Comparison of ENCODE assay signal across 9 cellular contexts in genomic region chr9:127519301-127520166, GRCh38.
DNase-seq lines count a peak whose midpoint lies in the region; ATAC-seq, FAIRE-seq and TF ChIP-seq lines count a peak whose summit lies in the region.
"Had no signal": no experiment of that assay in that cellular context is flagged by ENCODE, and none has a peak within 500 bp of the region (broad histone marks: within the 10 kb centered on the region; RNA-seq: fewer than 3 reads in every experiment).

No MANE protein-coding gene starts in this region.

- H3K4me1 ChIP-seq in PC-9 (replicated peaks; ENCODE audit: insufficient read depth), result peaks cover 54% of the 10 kb centered on the region
- peaks cover 52% of the 10 kb centered on the region for H3K4me1 ChIP-seq in vagina

- peaks cover 46% of the 10 kb centered on the region for H3K36me3 Mint-ChIP-seq in mesothelial cell of epicardium

- H3K9me3 ChIP-seq in PC-9 (ENCODE audit: insufficient read depth, low read depth), result no peaks in the 10 kb centered on the region
- H3K9me3 ChIP-seq in vagina, result no peaks in the 10 kb centered on the region

- peaks cover 23% of the 10 kb centered on the region for H3K4me1 Mint-ChIP-seq in mesothelial cell of epicardium

- POLR2A ChIA-PET in PC-9 (lab: Charles Lee; ENCODE audit: unreplicated experiment), result interaction anchor here (0.5 to 1.0 kb wide), 5 partner anchors 17 to 130 kb away, joined by 3 to 14 read pairs (median 6); no protein-coding TSS in a partner anchor

- no peak for FAIRE-seq in bronchial epithelial cell (lab: Jason Lieb, UNC)

- peak overlapping the region; percentile 85 for H3K27ac Mint-ChIP-seq in mesothelial cell of epicardium

- peak overlapping the region; percentile 69 for H3K4me2 ChIP-seq in PC-9
- H3K4me2 ChIP-seq: KMS-11 had no signal

- no peak overlapping the region for H3K4me3 Mint-ChIP-seq in mesothelial cell of epicardium

- no peak overlapping the region for H2AFZ ChIP-seq in PC-9

- TSS peak; percentile 84 for BruUV-seq in PC-9 (replicated peaks; lab: Mats Ljungman, UMichigan)

- TF ChIP-seq CTCF in PC-9 (conservative IDR thresholded peaks at IDR 0.05) (no peak), bronchial epithelial cell (IDR thresholded peaks at IDR 0.05; ENCODE audit: insufficient read depth, low read length, severe bottlenecking) (no peak), mesothelial cell of epicardium (IDR thresholded peaks at IDR 0.05; ENCODE audit: unreplicated experiment) (no peak), vagina (IDR thresholded peaks at IDR 0.05) (no peak)

- CTCF ChIA-PET in PC-9 (lab: Charles Lee), result interaction anchor here (0.5 to 0.6 kb wide), 3 partner anchors 14 to 69 kb away, joined by 6 to 7 read pairs (median 6); no protein-coding TSS in a partner anchor

- no peaks in the 10 kb centered on the region for H3K27me3 Mint-ChIP-seq in mesothelial cell of epicardium (ENCODE audit: low read depth)

- H3K9me2 ChIP-seq in PC-9 (ENCODE audit: insufficient read depth), result no peaks in the 10 kb centered on the region

- H3K9me3 Mint-ChIP-seq in mesothelial cell of epicardium, result no peaks in the 10 kb centered on the region

- peaks cover 33% of the 10 kb centered on the region for H3K36me3 ChIP-seq in PC-9 (ENCODE audit: low read depth)
- peaks cover 52% of the 10 kb centered on the region for H3K36me3 ChIP-seq in bronchial epithelial cell (ENCODE audit: control insufficient read depth, insufficient read depth, low read length)
- H3K36me3 ChIP-seq in vagina, result peaks cover 6 to 48% of the 10 kb centered on the region in 2 donors

- H3K27ac ChIP-seq in PC-9, result peak overlapping the region; percentile 86
- peak overlapping the region; percentile 78 for H3K27ac ChIP-seq in vagina
- H3K27ac ChIP-seq: KMS-11 had no signal

- peaks cover 29% of the 10 kb centered on the region for H3K79me2 ChIP-seq in PC-9 (ENCODE audit: low read depth)

- ATAC-seq in GM21576 (IDR thresholded peaks at IDR 0.05; ENCODE audit: unreplicated experiment), result no peak
- no peak for ATAC-seq in GM21367 (IDR thresholded peaks at IDR 0.05; ENCODE audit: unreplicated experiment)

- intact Hi-C loops in PC-9 (cut with micrococcal nuclease; ENCODE audit: unreplicated experiment) (loop anchor here (1.0 kb wide), 2 partner anchors 42 to 67 kb away; no protein-coding TSS in a partner anchor), vagina (cut with DNase I) (no loop called here)

- TF ChIP-seq POLR2A in vagina (IDR thresholded peaks at IDR 0.05), result no peak

- H3K27me3 ChIP-seq in PC-9 (ENCODE audit: insufficient read depth, low read depth) (no peaks in the 10 kb centered on the region), bronchial epithelial cell (ENCODE audit: control insufficient read depth, insufficient read depth, low read length) (no peaks in the 10 kb centered on the region), vagina (no peaks in the 10 kb centered on the region)

- H3K4me3 ChIP-seq in PC-9, result no peak overlapping the region
- no peak overlapping the region for H3K4me3 ChIP-seq in bronchial epithelial cell (ENCODE audit: low read depth, low read length)
- H3K4me3 ChIP-seq in vagina, result no peak overlapping the region

- H3F3A ChIP-seq in PC-9 (ENCODE audit: insufficient read depth, low read depth), result peaks cover 71% of the 10 kb centered on the region

- 0 out of 2 replicates have a peak, but pooled peaks cover 4% of the 10 kb centered on the region for H4K20me1 ChIP-seq in PC-9 (ENCODE audit: insufficient read depth)

- peak; percentile 91 for DNase-seq in GM04504 (ENCODE audit: low read depth)
- DNase-seq in PC-9, result peak; percentile 92 to 96
- DNase-seq in bronchial epithelial cell (ENCODE audit: low read depth), result peak; percentile 90
- peak in 1 of 2 experiments; percentile 53 for DNase-seq in mesothelial cell of epicardium (ENCODE audit: low spot score in 2 of 2, unreplicated experiment in 2 of 2)
- DNase-seq in vagina (ENCODE audit: extremely low spot score in 2 of 2), result no peak
- DNase-seq in NCI-H1092 treated with DMSO at 0.1 percent for 48 hours (lab: John Stamatoyannopoulos, UW), result no peak

Comparison
In these comparisons a context has a peak if more than half of its experiments do, and no peak if none do; other contexts are left out.
1. DNase-seq: peak in GM04504 (single experiment), PC-9 (2 of 2) and bronchial epithelial cell (single experiment); none in vagina (0 of 2) and NCI-H1092 treated with DMSO at 0.1 percent for 48 hours (single experiment).